In the genomic region with DNA sequence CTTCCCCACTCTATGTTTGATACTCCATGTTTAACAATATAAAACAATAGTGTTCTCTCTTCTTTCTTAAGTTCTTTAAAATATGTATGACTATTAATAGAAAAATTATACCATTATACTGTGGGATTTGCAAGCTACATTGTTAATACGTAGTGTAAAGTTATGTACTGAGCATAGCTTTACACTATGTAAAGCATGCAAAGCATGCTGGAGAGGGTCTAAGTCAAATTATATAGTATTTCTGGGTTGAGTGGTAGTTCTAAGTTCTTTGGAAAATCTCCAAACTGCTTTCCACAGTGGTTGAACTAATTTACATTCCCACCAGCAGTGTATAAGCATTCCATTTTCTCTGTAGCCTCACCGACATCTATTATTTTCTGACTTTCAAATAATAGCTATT, we compare ENCODE assay signal across 1 cellular context.
TF ChIP-seq lines count a peak whose summit lies in the region.

No MANE protein-coding gene starts in this region.

TF ChIP-seq in GM23338, 12 proteins besides CTCF, POLR2A, EP300 and RAD21 (continued from another document):
- TF ChIP-seq, protein P1, sequence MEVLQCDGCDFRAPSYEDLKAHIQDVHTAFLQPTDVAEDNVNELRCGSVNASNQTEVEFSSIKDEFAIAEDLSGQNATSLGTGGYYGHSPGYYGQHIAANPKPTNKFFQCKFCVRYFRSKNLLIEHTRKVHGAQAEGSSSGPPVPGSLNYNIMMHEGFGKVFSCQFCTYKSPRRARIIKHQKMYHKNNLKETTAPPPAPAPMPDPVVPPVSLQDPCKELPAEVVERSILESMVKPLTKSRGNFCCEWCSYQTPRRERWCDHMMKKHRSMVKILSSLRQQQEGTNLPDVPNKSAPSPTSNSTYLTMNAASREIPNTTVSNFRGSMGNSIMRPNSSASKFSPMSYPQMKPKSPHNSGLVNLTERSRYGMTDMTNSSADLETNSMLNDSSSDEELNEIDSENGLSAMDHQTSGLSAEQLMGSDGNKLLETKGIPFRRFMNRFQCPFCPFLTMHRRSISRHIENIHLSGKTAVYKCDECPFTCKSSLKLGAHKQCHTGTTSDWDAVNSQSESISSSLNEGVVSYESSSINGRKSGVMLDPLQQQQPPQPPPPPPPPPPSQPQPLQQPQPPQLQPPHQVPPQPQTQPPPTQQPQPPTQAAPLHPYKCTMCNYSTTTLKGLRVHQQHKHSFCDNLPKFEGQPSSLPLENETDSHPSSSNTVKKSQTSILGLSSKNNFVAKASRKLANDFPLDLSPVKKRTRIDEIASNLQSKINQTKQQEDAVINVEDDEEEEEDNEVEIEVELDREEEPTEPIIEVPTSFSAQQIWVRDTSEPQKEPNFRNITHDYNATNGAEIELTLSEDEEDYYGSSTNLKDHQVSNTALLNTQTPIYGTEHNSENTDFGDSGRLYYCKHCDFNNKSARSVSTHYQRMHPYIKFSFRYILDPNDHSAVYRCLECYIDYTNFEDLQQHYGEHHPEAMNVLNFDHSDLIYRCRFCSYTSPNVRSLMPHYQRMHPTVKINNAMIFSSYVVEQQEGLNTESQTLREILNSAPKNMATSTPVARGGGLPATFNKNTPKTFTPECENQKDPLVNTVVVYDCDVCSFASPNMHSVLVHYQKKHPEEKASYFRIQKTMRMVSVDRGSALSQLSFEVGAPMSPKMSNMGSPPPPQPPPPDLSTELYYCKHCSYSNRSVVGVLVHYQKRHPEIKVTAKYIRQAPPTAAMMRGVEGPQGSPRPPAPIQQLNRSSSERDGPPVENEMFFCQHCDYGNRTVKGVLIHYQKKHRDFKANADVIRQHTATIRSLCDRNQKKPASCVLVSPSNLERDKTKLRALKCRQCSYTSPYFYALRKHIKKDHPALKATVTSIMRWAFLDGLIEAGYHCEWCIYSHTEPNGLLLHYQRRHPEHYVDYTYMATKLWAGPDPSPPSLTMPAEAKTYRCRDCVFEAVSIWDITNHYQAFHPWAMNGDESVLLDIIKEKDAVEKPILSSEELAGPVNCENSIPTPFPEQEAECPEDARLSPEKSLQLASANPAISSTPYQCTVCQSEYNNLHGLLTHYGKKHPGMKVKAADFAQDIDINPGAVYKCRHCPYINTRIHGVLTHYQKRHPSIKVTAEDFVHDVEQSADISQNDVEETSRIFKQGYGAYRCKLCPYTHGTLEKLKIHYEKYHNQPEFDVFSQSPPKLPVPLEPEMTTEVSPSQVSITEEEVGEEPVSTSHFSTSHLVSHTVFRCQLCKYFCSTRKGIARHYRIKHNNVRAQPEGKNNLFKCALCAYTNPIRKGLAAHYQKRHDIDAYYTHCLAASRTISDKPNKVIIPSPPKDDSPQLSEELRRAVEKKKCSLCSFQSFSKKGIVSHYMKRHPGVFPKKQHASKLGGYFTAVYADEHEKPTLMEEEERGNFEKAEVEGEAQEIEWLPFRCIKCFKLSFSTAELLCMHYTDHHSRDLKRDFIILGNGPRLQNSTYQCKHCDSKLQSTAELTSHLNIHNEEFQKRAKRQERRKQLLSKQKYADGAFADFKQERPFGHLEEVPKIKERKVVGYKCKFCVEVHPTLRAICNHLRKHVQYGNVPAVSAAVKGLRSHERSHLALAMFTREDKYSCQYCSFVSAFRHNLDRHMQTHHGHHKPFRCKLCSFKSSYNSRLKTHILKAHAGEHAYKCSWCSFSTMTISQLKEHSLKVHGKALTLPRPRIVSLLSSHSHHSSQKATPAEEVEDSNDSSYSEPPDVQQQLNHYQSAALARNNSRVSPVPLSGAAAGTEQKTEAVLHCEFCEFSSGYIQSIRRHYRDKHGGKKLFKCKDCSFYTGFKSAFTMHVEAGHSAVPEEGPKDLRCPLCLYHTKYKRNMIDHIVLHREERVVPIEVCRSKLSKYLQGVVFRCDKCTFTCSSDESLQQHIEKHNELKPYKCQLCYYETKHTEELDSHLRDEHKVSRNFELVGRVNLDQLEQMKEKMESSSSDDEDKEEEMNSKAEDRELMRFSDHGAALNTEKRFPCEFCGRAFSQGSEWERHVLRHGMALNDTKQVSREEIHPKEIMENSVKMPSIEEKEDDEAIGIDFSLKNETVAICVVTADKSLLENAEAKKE (CRISPR knock-in tag; IDR thresholded peaks at IDR 0.05), result no peak
- TF ChIP-seq ZNF331 (CRISPR knock-in tag; IDR thresholded peaks at IDR 0.05; ENCODE audit: low read depth) (no peak), CREB1 (CRISPR knock-in tag; IDR thresholded peaks at IDR 0.05; ENCODE audit: low read depth) (no peak), NANOG (IDR thresholded peaks at IDR 0.05; ENCODE audit: borderline replicate concordance) (no peak), ZNF114 (CRISPR knock-in tag; IDR thresholded peaks at IDR 0.05) (no peak)
- TF ChIP-seq, protein P2, sequence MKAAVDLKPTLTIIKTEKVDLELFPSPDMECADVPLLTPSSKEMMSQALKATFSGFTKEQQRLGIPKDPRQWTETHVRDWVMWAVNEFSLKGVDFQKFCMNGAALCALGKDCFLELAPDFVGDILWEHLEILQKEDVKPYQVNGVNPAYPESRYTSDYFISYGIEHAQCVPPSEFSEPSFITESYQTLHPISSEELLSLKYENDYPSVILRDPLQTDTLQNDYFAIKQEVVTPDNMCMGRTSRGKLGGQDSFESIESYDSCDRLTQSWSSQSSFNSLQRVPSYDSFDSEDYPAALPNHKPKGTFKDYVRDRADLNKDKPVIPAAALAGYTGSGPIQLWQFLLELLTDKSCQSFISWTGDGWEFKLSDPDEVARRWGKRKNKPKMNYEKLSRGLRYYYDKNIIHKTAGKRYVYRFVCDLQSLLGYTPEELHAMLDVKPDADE (IDR thresholded peaks at IDR 0.05), result no peak
- TF ChIP-seq, protein P3, sequence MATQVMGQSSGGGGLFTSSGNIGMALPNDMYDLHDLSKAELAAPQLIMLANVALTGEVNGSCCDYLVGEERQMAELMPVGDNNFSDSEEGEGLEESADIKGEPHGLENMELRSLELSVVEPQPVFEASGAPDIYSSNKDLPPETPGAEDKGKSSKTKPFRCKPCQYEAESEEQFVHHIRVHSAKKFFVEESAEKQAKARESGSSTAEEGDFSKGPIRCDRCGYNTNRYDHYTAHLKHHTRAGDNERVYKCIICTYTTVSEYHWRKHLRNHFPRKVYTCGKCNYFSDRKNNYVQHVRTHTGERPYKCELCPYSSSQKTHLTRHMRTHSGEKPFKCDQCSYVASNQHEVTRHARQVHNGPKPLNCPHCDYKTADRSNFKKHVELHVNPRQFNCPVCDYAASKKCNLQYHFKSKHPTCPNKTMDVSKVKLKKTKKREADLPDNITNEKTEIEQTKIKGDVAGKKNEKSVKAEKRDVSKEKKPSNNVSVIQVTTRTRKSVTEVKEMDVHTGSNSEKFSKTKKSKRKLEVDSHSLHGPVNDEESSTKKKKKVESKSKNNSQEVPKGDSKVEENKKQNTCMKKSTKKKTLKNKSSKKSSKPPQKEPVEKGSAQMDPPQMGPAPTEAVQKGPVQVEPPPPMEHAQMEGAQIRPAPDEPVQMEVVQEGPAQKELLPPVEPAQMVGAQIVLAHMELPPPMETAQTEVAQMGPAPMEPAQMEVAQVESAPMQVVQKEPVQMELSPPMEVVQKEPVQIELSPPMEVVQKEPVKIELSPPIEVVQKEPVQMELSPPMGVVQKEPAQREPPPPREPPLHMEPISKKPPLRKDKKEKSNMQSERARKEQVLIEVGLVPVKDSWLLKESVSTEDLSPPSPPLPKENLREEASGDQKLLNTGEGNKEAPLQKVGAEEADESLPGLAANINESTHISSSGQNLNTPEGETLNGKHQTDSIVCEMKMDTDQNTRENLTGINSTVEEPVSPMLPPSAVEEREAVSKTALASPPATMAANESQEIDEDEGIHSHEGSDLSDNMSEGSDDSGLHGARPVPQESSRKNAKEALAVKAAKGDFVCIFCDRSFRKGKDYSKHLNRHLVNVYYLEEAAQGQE (IDR thresholded peaks at IDR 0.05; ENCODE audit: unreplicated experiment), result no peak
